ENCODE assay signal across 25 cellular contexts in genomic region chr3:188321258-188321657, GRCh38.
"Had no signal": no experiment of that assay in that cellular context is flagged by ENCODE, and none has a peak within 500 bp of the region (broad histone marks: within the 10 kb centered on the region; RNA-seq: fewer than 3 reads in every experiment).

No MANE protein-coding gene starts in this region.

- H3K36me3 ChIP-seq: MG63 had no signal

- H3K27me3 ChIP-seq: MG63 had no signal

- H3K27ac ChIP-seq: SK-N-MC had no signal

- H3K4me3 ChIP-seq: MG63, SK-N-MC had no signal

- DNase-seq: activated B cell treated with CpG ODN at 0.5 μM for 24 hours; activated CD4-positive, alpha-beta memory T cell treated with anti-CD3 and anti-CD28 coated beads for 36 hours; activated CD4-positive, alpha-beta T cell treated with anti-CD3 and anti-CD28 coated beads, Interleukin-2, amount 10 ng/mL, durations not matched to agents 7 days and 5 days; activated CD8-positive, alpha-beta memory T cell treated with anti-CD3 and anti-CD28 coated beads for 24 hours; activated effector memory CD4-positive, alpha-beta T cell treated with anti-CD3 and anti-CD28 coated beads, Interleukin-2, amount 50 U/mL, for 16 hours; activated naive CD4-positive, alpha-beta T cell treated with Interleukin-2 at 50 U/mL for 16 hours; activated T-cell treated with anti-CD3 and anti-CD28 coated beads, Interleukin-2, amount 50 U/mL, for 4 hours; MG63; NCI-H1092 treated with DMSO at 0.1 percent for 48 hours; NCI-H1417 treated with DMSO at 0.1 percent for 48 hours; NCI-H1694; NCI-H2029; NCI-H2107; NCI-H2171 treated with DMSO at 0.1 percent for 48 hours; NCI-H226; NCI-H526; NCI-H82; OCI-M1; RPMI8226; T-cell; T-helper 2 cell; T1000 had no signal

- ATAC-seq: activated T-cell treated with anti-CD3 and anti-CD28 coated beads, Interleukin-2, amount 50 U/mL, for 4 hours; Panc1; Right ventricle myocardium inferior; T-cell had no signal

- H3K9me3 ChIP-seq: MG63 had no signal
